In genomic region chr6:7188492-7188891, GRCh38 we compare ENCODE assay signal across 8 cellular contexts.
DNase-seq lines count a peak whose midpoint lies in the region; ATAC-seq and TF ChIP-seq lines count a peak whose summit lies in the region.

No MANE protein-coding gene starts in this region.

- H3K27me3 ChIP-seq in osteoblast (ENCODE audit: insufficient read depth, low read length) = no peaks in the 10 kb centered on the region

- H3K4me2 ChIP-seq in osteoblast (ENCODE audit: insufficient read depth, low read length) = no peak overlapping the region

- no peak for DNase-seq in Right ventricle myocardium inferior (ENCODE audit: missing footprints)
- no peak for DNase-seq in cardiac septum (ENCODE audit: low spot score)
- DNase-seq in SIG-M5 treated with dmso at 0.1 percent for 504 hours (lab: John Stamatoyannopoulos, UW; ENCODE audit: unreplicated experiment) = peak; percentile 75
- no peak for DNase-seq in KG1 (lab: John Stamatoyannopoulos, UW)
- no peak for DNase-seq in T-helper 9 cell
- DNase-seq in COLO668 (lab: John Stamatoyannopoulos, UW; ENCODE audit: unreplicated experiment) = no peak
- no peak for DNase-seq in osteoblast (ENCODE audit: insufficient read length, low spot score, missing footprints)

- H3K9me3 ChIP-seq in osteoblast (ENCODE audit: low read depth, low read length) = no peaks in the 10 kb centered on the region

- ATAC-seq in Right ventricle myocardium inferior = peak; percentile 33
- peak; percentile 76 for ATAC-seq in HG03025 (IDR thresholded peaks at IDR 0.05; ENCODE audit: low FRiP score, unreplicated experiment)

- no peak overlapping the region for H3K4me3 ChIP-seq in osteoblast (ENCODE audit: insufficient read depth, low read length)

- no peak overlapping the region for H2AFZ ChIP-seq in osteoblast (ENCODE audit: low read length)

- H3K27ac ChIP-seq in osteoblast (ENCODE audit: low read depth, low read length) = no peak overlapping the region

- H4K20me1 ChIP-seq in osteoblast (ENCODE audit: insufficient read depth, low read length) = peaks cover 11% of the 10 kb centered on the region

- no peaks in the 10 kb centered on the region for H3K4me1 ChIP-seq in osteoblast (ENCODE audit: insufficient read depth, low read length)

- intact Hi-C loops in Right ventricle myocardium inferior (cut with DNase I) (no loop called here), cardiac septum (cut with DNase I) (no loop called here)

- peaks cover 56% of the 10 kb centered on the region for H3K79me2 ChIP-seq in osteoblast (ENCODE audit: insufficient read depth, low read length)

- H3K36me3 ChIP-seq in osteoblast (ENCODE audit: insufficient read depth, low read length) = peaks cover 41% of the 10 kb centered on the region

- no peak for TF ChIP-seq CTCF in osteoblast (IDR thresholded peaks at IDR 0.05; ENCODE audit: extremely low read depth, low read depth, low read length)
